ENCODE assay signal across 1 cellular context in genomic region chr19:1284293-1284978, GRCh38.
TF ChIP-seq lines count a peak whose summit lies in the region.

No MANE protein-coding gene starts in this region.

TF ChIP-seq in WTC11, 78 proteins besides CTCF, POLR2A, EP300 and RAD21 (continued from another document):
- peak; percentile 20; the same call in 1 of the 2 replicates for TF ChIP-seq PRDM15 (CRISPR knock-in tag; IDR thresholded peaks at IDR 0.05)
